ENCODE assay signal across 24 cellular contexts in the genomic region with DNA sequence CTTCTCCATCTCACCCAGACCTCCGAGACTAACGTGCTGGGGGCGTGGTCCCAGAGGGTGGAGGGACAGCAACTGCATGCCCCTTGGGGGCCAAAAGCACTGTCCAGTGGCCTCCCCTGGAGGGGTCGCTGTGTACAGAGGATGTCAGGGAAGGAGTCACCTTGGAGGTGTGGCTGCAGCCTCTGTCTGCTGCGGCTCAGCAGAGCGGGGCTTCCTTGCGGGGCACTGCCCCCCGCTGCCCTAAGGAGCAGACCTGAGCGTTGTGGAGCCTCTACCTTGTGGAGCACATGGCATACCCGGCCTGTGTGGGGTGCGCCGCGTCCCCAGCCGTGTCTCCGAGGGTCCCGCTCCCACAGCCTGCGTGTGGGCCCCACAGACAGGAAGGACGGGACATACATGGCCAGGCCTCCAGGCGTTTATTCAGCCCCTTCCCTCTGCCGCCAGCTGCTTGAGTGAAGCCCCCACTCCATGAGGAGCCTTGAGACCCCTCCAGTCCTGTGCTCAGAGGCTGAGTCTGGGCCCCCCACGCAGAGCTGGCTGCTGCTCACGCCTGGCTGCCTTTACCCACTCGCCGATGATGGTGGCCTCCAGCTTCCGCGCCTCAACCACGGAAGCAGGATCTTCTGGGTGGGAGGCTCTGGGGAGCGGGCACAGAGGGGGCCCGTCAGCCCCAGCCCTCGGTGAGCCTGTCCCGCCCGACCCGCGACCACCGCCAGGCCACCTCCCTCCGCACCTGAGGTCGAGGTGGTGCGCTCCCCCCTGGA. TPM values are rescaled to one million over a fixed set of nuclear protein-coding genes. Genes with fewer than 3 reads are reported as not detected.
"Had no signal": no experiment of that assay in that cellular context is flagged by ENCODE, and none has a peak within 500 bp of the region (broad histone marks: within the 10 kb centered on the region; RNA-seq: fewer than 3 reads in every experiment).

No MANE protein-coding gene starts in this region.

- H3K27ac ChIP-seq: coronary artery, esophagus squamous epithelium, gastrocnemius medialis, left lung, thoracic aorta had no signal

- DNase-seq: activated CD4-positive, alpha-beta T cell treated with anti-CD3 and anti-CD28 coated beads, Interleukin-2, amount 50 U/mL, for 4 hours; activated effector memory CD4-positive, alpha-beta T cell treated with Interleukin-2 at 50 U/mL for 16 hours; activated naive CD4-positive, alpha-beta T cell treated with anti-CD3 and anti-CD28 coated beads for 36 hours; activated naive CD8-positive, alpha-beta T cell treated with anti-CD3 and anti-CD28 coated beads, Interleukin-2, amount 10 ng/mL, durations not matched to agents 7 days and 5 days; activated T-cell treated with anti-CD3 and anti-CD28 coated beads, Interleukin-2, amount 50 U/mL, for 48 hours; amygdala; cerebellar nuclear complex; esophagus squamous epithelium; gastrocnemius medialis; hippocampal formation; kidney glomerular epithelial cell; midbrain; occipital lobe; stimulated activated CD4-positive, alpha-beta T cell treated with anti-CD3 and anti-CD28 coated beads, Interleukin-15, amount 100 ng/mL, for 24 hours; stimulated activated naive CD4-positive, alpha-beta T cell; T-helper 9 cell had no signal

- H3K27me3 Mint-ChIP-seq: activated naive CD8-positive, alpha-beta T cell treated with anti-CD3 and anti-CD28 coated beads, Interleukin-2, amount 10 ng/mL, durations not matched to agents 7 days and 5 days; type B pancreatic cell had no signal

- H3K9me3 Mint-ChIP-seq: activated naive CD4-positive, alpha-beta T cell treated with anti-CD3 and anti-CD28 coated beads for 36 hours; activated naive CD8-positive, alpha-beta T cell treated with anti-CD3 and anti-CD28 coated beads, Interleukin-2, amount 10 ng/mL, durations not matched to agents 7 days and 5 days; nephron; type B pancreatic cell; WTC11 had no signal

- H3K4me3 Mint-ChIP-seq: activated naive CD4-positive, alpha-beta T cell treated with anti-CD3 and anti-CD28 coated beads for 36 hours; activated naive CD8-positive, alpha-beta T cell treated with anti-CD3 and anti-CD28 coated beads, Interleukin-2, amount 10 ng/mL, durations not matched to agents 7 days and 5 days; nephron; type B pancreatic cell; WTC11 had no signal

- H3K27ac Mint-ChIP-seq: nephron, type B pancreatic cell, WTC11 had no signal

- ATAC-seq: gastrocnemius medialis, left lung, sciatic nerve, WTC11 had no signal

- H3K4me1 Mint-ChIP-seq: activated naive CD8-positive, alpha-beta T cell treated with anti-CD3 and anti-CD28 coated beads, Interleukin-2, amount 10 ng/mL, durations not matched to agents 7 days and 5 days; nephron; WTC11 had no signal

- H3K36me3 Mint-ChIP-seq: type B pancreatic cell had no signal

RNA-seq across cellular contexts. Expression of a gene that starts 28.6 kb away (rescaled TPM):
- total RNA-seq: activated naive CD8-positive, alpha-beta T cell treated with anti-CD3 and anti-CD28 coated beads, Interleukin-2, amount 10 ng/mL, durations not matched to agents 7 days and 5 days; gastrocnemius medialis; sciatic nerve; smooth muscle cell; thoracic aorta had no signal
